8 cellular contexts compared by ENCODE assay signal in the genomic region with DNA sequence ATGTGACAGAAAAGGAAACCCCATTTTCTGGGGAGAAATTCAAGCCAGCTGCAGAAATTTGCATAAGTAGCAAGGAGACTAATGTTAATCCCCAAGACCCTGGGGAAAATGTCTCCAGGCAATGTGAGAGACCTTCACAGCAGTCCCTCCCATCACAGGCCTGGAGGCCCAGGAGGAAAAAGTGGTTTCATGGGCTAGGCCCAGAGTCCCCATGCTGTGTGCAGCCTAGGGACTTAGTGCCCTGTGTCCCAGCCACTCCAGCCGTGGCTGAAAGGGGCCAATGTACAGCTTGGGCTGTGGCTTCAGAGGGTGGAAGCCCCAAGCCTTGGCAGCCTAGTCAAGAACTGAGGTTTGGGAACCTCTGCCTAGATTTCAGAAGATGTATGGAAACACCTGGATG. TPM values are rescaled to one million over a fixed set of nuclear protein-coding genes. Genes with fewer than 3 reads are reported as not detected.
A peak's percentile ranks its signal among the peaks of the same experiment; 100 is the strongest.
DNase-seq lines count a peak whose midpoint lies in the region; ATAC-seq, FAIRE-seq and TF ChIP-seq lines count a peak whose summit lies in the region.
"Not testable (repeated sequence)": the region's sequence is repeated elsewhere in the genome, so short reads cannot be mapped to it uniquely, and the experiment has no call there.

No MANE protein-coding gene starts in this region.

- not testable (repeated sequence) for H3K4me3 ChIP-seq in A673 (ENCODE audit: low read depth, low read length, poor library complexity, severe bottlenecking); HEK293 (ENCODE audit: low read depth, low read length); K562; HepG2 (replicated peaks in 1 of 3; ENCODE audit: insufficient read depth in 1 of 3, low read depth in 2 of 3, low read length in 3 of 3)

- DNase-seq in A673 (ENCODE audit: low spot score): peak; percentile 40
- DNase-seq in NAMALWA (ENCODE audit: low spot score): peak; percentile 17
- DNase-seq in activated B cell treated with CpG ODN at 0.5 μM for 24 hours; K562 (ENCODE audit: extremely low read depth in 1 of 4, low spot score in 3 of 4); HepG2 (ENCODE audit: low spot score): not testable (repeated sequence)
- DNase-seq in stimulated activated naive CD8-positive, alpha-beta T cell treated with anti-CD3 and anti-CD28 coated beads, Interleukin-15, Interleukin-2, amounts not matched to agents 100 U/mL and 50 U/mL, for 24 hours: peak; percentile 29

- H2AFZ ChIP-seq in K562 (ENCODE audit: low read depth, low read length); HepG2 (ENCODE audit: low read length): not testable (repeated sequence)

- H3K27me3 Mint-ChIP-seq in activated B cell treated with CpG ODN at 0.5 μM for 24 hours; stimulated activated memory B cell treated with anti-CD40 and anti-IgM and Interleukin-4, amounts not matched to agents 10 μg/mL and 1 μg/mL and 100 μg/mL, for 72 hours: not testable (repeated sequence)

- TF ChIP-seq RAD21 in K562 (CRISPR knock-in tag; conservative IDR thresholded peaks at IDR 0.05 in 1 of 2, IDR thresholded peaks at IDR 0.05 in 1 of 2); HepG2 (CRISPR knock-in tag; IDR thresholded peaks at IDR 0.05): not testable (repeated sequence)

- H4K20me1 ChIP-seq in K562 (replicated peaks; ENCODE audit: control insufficient read depth, insufficient read depth, low read length); HepG2 (ENCODE audit: insufficient read depth, low read length): not testable (repeated sequence)

- H3K9ac ChIP-seq in K562 (ENCODE audit: insufficient read depth in 1 of 2, low read depth in 2 of 2, low read length in 2 of 2); HepG2 (ENCODE audit: insufficient read depth, low read depth, low read length): not testable (repeated sequence)

- peak; percentile 19 for ATAC-seq in activated B cell treated with CpG ODN at 0.5 μM for 24 hours (ENCODE audit: low read depth)
- ATAC-seq in K562; HepG2; stimulated activated memory B cell treated with anti-CD40 and anti-IgM and Interleukin-4, amounts not matched to agents 10 μg/mL and 1 μg/mL and 100 μg/mL, for 72 hours; stimulated activated naive CD8-positive, alpha-beta T cell treated with anti-CD3 and anti-CD28 coated beads, Interleukin-15, Interleukin-2, amounts not matched to agents 100 U/mL and 50 U/mL, for 24 hours: not testable (repeated sequence)

- WGBS in K562 (ENCODE audit: insufficient coverage, low coverage, missing lambda C conversion rate): 78% methylated on average over 1 of the region's 1 CpG
- 25% methylated on average over 1 of the region's 1 CpG for WGBS in HepG2 (ENCODE audit: low lambda C conversion rate)

- not testable (repeated sequence) for H3K79me2 ChIP-seq in K562 (ENCODE audit: control insufficient read depth, insufficient read depth, low read length); HepG2 (ENCODE audit: insufficient read depth, low read length)

- intact Hi-C loops in A673 (cut with micrococcal nuclease; ENCODE audit: unreplicated experiment); HepG2 (cut with micrococcal nuclease; ENCODE audit: unreplicated experiment): not testable (repeated sequence)
- intact Hi-C loops in activated B cell treated with CpG ODN at 0.5 μM for 24 hours (cut with micrococcal nuclease): loop anchor here (2.0 kb wide), 1 partner anchor 17 kb away; no protein-coding TSS in a partner anchor
- intact Hi-C loops in K562 (cut with micrococcal nuclease): loop anchor here (10.0 kb wide), 1 partner anchor 113 kb away; no protein-coding TSS in a partner anchor

- not testable (repeated sequence) for TF ChIP-seq POLR2A in K562 (conservative IDR thresholded peaks at IDR 0.05); HepG2 (IDR thresholded peaks at IDR 0.05; ENCODE audit: insufficient read depth in 1 of 2, low read depth in 2 of 2, low read length in 2 of 2)

- BruUV-seq in A673 (replicated peaks; lab: Mats Ljungman, UMichigan); K562 (replicated peaks; lab: Mats Ljungman, UMichigan); HepG2 (replicated peaks; lab: Mats Ljungman, UMichigan): not testable (repeated sequence)

- H3K9me3 Mint-ChIP-seq in activated B cell treated with CpG ODN at 0.5 μM for 24 hours: peaks cover 13% of the 10 kb centered on the region
- not testable (repeated sequence) for H3K9me3 Mint-ChIP-seq in stimulated activated memory B cell treated with anti-CD40 and anti-IgM and Interleukin-4, amounts not matched to agents 10 μg/mL and 1 μg/mL and 100 μg/mL, for 72 hours

- not testable (repeated sequence) for H3K36me3 ChIP-seq in A673 (ENCODE audit: insufficient read depth, low read length, poor library complexity, severe bottlenecking); HEK293 (ENCODE audit: control insufficient read depth in 2 of 2, insufficient read depth in 1 of 2, low read length in 2 of 2); K562 (ENCODE audit: control insufficient read depth, insufficient read depth, low read length); HepG2 (replicated peaks in 1 of 2; ENCODE audit: control insufficient read depth in 1 of 2, insufficient read depth in 2 of 2, low read length in 2 of 2)

- H3K27ac Mint-ChIP-seq in activated B cell treated with CpG ODN at 0.5 μM for 24 hours: peak overlapping the region; percentile 74
- peak overlapping the region; percentile 71 for H3K27ac Mint-ChIP-seq in stimulated activated memory B cell treated with anti-CD40 and anti-IgM and Interleukin-4, amounts not matched to agents 10 μg/mL and 1 μg/mL and 100 μg/mL, for 72 hours

- TF ChIP-seq CTCF in A673 (conservative IDR thresholded peaks at IDR 0.05; ENCODE audit: low read depth, low read length); HEK293 (tag by site-specific recombination; IDR thresholded peaks at IDR 0.05); activated B cell treated with CpG ODN at 0.5 μM for 24 hours (IDR thresholded peaks at IDR 0.05); K562 (IDR thresholded peaks at IDR 0.05 in 2 of 3, conservative IDR thresholded peaks at IDR 0.05 in 1 of 3; ENCODE audit: insufficient read depth in 2 of 3, low read depth in 1 of 3, low read length in 3 of 3); HepG2 (CRISPR knock-in tag; IDR thresholded peaks at IDR 0.05): not testable (repeated sequence)

- H3K27ac ChIP-seq in A673 (ENCODE audit: low read depth, low read length, poor library complexity, severe bottlenecking); HEK293 (ENCODE audit: extremely low read depth, low read depth, low read length); K562 (ENCODE audit: extremely low read depth, low read depth, low read length); HepG2 (ENCODE audit: extremely low read length, insufficient read depth, low read length): not testable (repeated sequence)

- POLR2A ChIA-PET in A673 (lab: Charles Lee; ENCODE audit: low non-redundant PET); HEK293 (lab: Yijun Ruan, JAX); K562 (lab: Yijun Ruan, JAX); HepG2 (lab: Yijun Ruan, JAX): not testable (repeated sequence)
- POLR2A ChIA-PET in activated B cell treated with CpG ODN at 0.5 μM for 24 hours (lab: Charles Lee): interaction anchor here (1.2 kb wide), 1 partner anchor 28 kb away, joined by 3 read pairs; no protein-coding TSS in a partner anchor

- TF ChIP-seq EP300 in K562 (IDR thresholded peaks at IDR 0.05; ENCODE audit: low read length); HepG2 (IDR thresholded peaks at IDR 0.05; ENCODE audit: low read depth in 2 of 2, low read length in 2 of 2); HepG2 (CRISPR knock-in tag; IDR thresholded peaks at IDR 0.05; ENCODE audit: borderline replicate concordance): not testable (repeated sequence)

- peaks cover 88% of the 10 kb centered on the region for H3K4me1 Mint-ChIP-seq in activated B cell treated with CpG ODN at 0.5 μM for 24 hours
- peaks cover 81% of the 10 kb centered on the region for H3K4me1 Mint-ChIP-seq in stimulated activated memory B cell treated with anti-CD40 and anti-IgM and Interleukin-4, amounts not matched to agents 10 μg/mL and 1 μg/mL and 100 μg/mL, for 72 hours

- H3K4me3 Mint-ChIP-seq in activated B cell treated with CpG ODN at 0.5 μM for 24 hours: peak overlapping the region; percentile 4
- H3K4me3 Mint-ChIP-seq in stimulated activated memory B cell treated with anti-CD40 and anti-IgM and Interleukin-4, amounts not matched to agents 10 μg/mL and 1 μg/mL and 100 μg/mL, for 72 hours: not testable (repeated sequence)

- not testable (repeated sequence) for H3K9me1 ChIP-seq in K562 (ENCODE audit: control insufficient read depth, insufficient read depth, low read length)

- H3K4me1 ChIP-seq in A673 (ENCODE audit: insufficient read depth, low read length, poor library complexity, severe bottlenecking): peaks cover 26% of the 10 kb centered on the region
- not testable (repeated sequence) for H3K4me1 ChIP-seq in HEK293 (ENCODE audit: control insufficient read depth, insufficient read depth, low read length); HepG2 (ENCODE audit: insufficient read depth, low read length)
- peaks cover 7 to 10% of the 10 kb centered on the region in 2 experiments; a peak in 4 of 5 replicates for H3K4me1 ChIP-seq in K562 (replicated peaks in 1 of 2; ENCODE audit: control insufficient read depth in 2 of 2, insufficient read depth in 2 of 2, low read length in 2 of 2)

- H3K9me3 ChIP-seq in A673 (ENCODE audit: low read depth, low read length, poor library complexity, severe bottlenecking); HEK293 (ENCODE audit: control insufficient read depth, insufficient read depth, low read depth, low read length); K562 (replicated peaks; ENCODE audit: control insufficient read depth, insufficient read depth, low read depth, low read length); HepG2 (ENCODE audit: low read length): not testable (repeated sequence)

- FAIRE-seq in K562 (lab: Jason Lieb, UNC); HepG2 (lab: Jason Lieb, UNC): not testable (repeated sequence)

- H3K27me3 ChIP-seq in A673 (replicated peaks; ENCODE audit: insufficient read depth, low read depth, low read length, poor library complexity); K562 (ENCODE audit: control insufficient read depth in 2 of 2, insufficient read depth in 2 of 2, low read length in 2 of 2): not testable (repeated sequence)
- peaks cover 0 to 10% of the 10 kb centered on the region in 2 experiments; a peak in 4 of 5 replicates for H3K27me3 ChIP-seq in HepG2 (ENCODE audit: control insufficient read depth in 1 of 2, insufficient read depth in 2 of 2, low read length in 2 of 2)

- peaks cover 63% of the 10 kb centered on the region for H3K36me3 Mint-ChIP-seq in activated B cell treated with CpG ODN at 0.5 μM for 24 hours (ENCODE audit: low read depth)
- H3K36me3 Mint-ChIP-seq in stimulated activated memory B cell treated with anti-CD40 and anti-IgM and Interleukin-4, amounts not matched to agents 10 μg/mL and 1 μg/mL and 100 μg/mL, for 72 hours: peaks cover 57% of the 10 kb centered on the region

- in situ Hi-C loops in K562 (cut with MboI); HepG2 (cut with HindIII; ENCODE audit: extremely low pct_ligation_motif_present, low pct_unique_long_range_greater_than_20kb): not testable (repeated sequence)

- CTCF ChIA-PET in A673 (lab: Charles Lee); HEK293 (lab: Yijun Ruan, JAX); K562 (lab: Yijun Ruan, JAX; ENCODE audit: low intra/inter-chr PET ratio); HepG2 (lab: Yijun Ruan, JAX; ENCODE audit: low intra/inter-chr PET ratio, low total read pairs): not testable (repeated sequence)
- CTCF ChIA-PET in activated B cell treated with CpG ODN at 0.5 μM for 24 hours (lab: Charles Lee): interaction anchor here (1.8 to 11.2 kb wide), 2 partner anchors 51 to 53 kb away, joined by 4 to 206 read pairs; no protein-coding TSS in a partner anchor

- not testable (repeated sequence) for H3K4me2 ChIP-seq in K562 (ENCODE audit: insufficient read depth, low read length); HepG2 (ENCODE audit: low read depth, low read length)

RNA-seq across cellular contexts. Expression of gene ST3GAL5, which starts 7.0 kb away (rescaled TPM):
- total RNA-seq in A673 (2021) (25.3 and 27.1 TPM in 2 replicates), activated B cell treated with CpG ODN at 0.5 μM for 24 hours (56.4 and 70.7 TPM in 2 replicates), K562 (2014; rRNA removed) (4.1 and 6.3 TPM in 2 replicates), K562 (2014; rRNA removed; fragmentation: Illumina TruSeq; extraction: Trizol) (4.4 and 4.9 TPM in 2 replicates), K562 (2015; rRNA removed; fragmentation: Illumina TruSeq; extraction: Trizol) (2.9 and 3.6 TPM in 2 replicates), K562 (2021) (4.0 and 4.2 TPM in 2 replicates), HepG2 (2016; rRNA removed; fragmentation: Illumina TruSeq; extraction: Trizol) (1.3 TPM in 2 replicates)
- 39.5 and 67.1 TPM in 2 replicates for total RNA-seq in K562 (2011; cell fraction: chromatin; rRNA removed; ENCODE audit: low replicate concordance)
- total RNA-seq in K562 (2011; cell fraction: nucleolus; rRNA removed): 22.7 and 28.6 TPM in 2 replicates
- total RNA-seq in K562 (2011; cell fraction: nucleoplasm; rRNA removed): 36.4 and 54.3 TPM in 2 replicates
- polyA plus RNA-seq in K562 (2011; rRNA removed) (7.9 and 10.0 TPM in 2 replicates), K562 (2014; fragmentation: Illumina TruSeq; extraction: Trizol) (3.5 and 4.1 TPM in 2 replicates), K562 (2014; fragmentation: Nextera tagmentation; extraction: Ambion mirVana) (1 to 10 TPM; 1.6 to 1.8 TPM), K562 (2014; rRNA removed) (3.1 and 4.4 TPM in 2 replicates), HepG2 (2011; rRNA removed) (2.0 and 2.1 TPM in 2 replicates)
- polyA plus RNA-seq in K562 (2011; cell fraction: cytosol; rRNA removed): 2.8 and 4.2 TPM in 2 replicates
- polyA plus RNA-seq in K562 (2011; cell fraction: nucleus; rRNA removed): 7.7 and 8.6 TPM in 2 replicates
- polyA plus RNA-seq in K562 (2012): 2.7 and 8.7 TPM in 2 replicates
- 11.3 and 14.3 TPM in 2 replicates for polyA minus RNA-seq in K562 (2011; rRNA and poly(A)+ RNA removed)
- 2.3 and 3.1 TPM in 2 replicates for polyA minus RNA-seq in K562 (2011; cell fraction: cytosol; rRNA and poly(A)+ RNA removed)
- 6.5 and 12.1 TPM in 2 replicates for polyA minus RNA-seq in K562 (2011; cell fraction: nucleus; rRNA and poly(A)+ RNA removed)
- 1.4 and 2.7 TPM in 2 replicates for total RNA-seq in HepG2 (2016; cell fraction: cytosol; rRNA removed; fragmentation: Illumina TruSeq; extraction: Trizol; ENCODE audit: low read depth)
- total RNA-seq in HepG2 (2016; cell fraction: insoluble cytoplasmic fraction; rRNA removed; fragmentation: Illumina TruSeq; extraction: Trizol): 1.3 and 1.4 TPM in 2 replicates
- total RNA-seq in HepG2 (2016; cell fraction: membrane; rRNA removed; fragmentation: Illumina TruSeq; extraction: Trizol): 3.0 and 3.4 TPM in 2 replicates
- 1.9 and 2.0 TPM in 2 replicates for total RNA-seq in HepG2 (2016; cell fraction: nucleus; rRNA removed; fragmentation: Illumina TruSeq; extraction: Trizol)
- 0.91 and 1.9 TPM in 2 replicates for polyA plus RNA-seq in HepG2 (2011; cell fraction: cytosol; rRNA removed)
- 1.2 and 1.9 TPM in 2 replicates for polyA plus RNA-seq in HepG2 (2011; cell fraction: nucleus; rRNA removed)
- polyA plus RNA-seq in HepG2 (2012): 1.2 and 1.4 TPM in 2 replicates
- polyA plus RNA-seq in HepG2 (2016; cell fraction: cytosol; fragmentation: Illumina TruSeq; extraction: Trizol; ENCODE audit: low read depth): 2.0 and 2.2 TPM in 2 replicates
- 1.2 and 1.5 TPM in 2 replicates for polyA plus RNA-seq in HepG2 (2016; cell fraction: insoluble cytoplasmic fraction; fragmentation: Illumina TruSeq; extraction: Trizol; ENCODE audit: low read depth)
- 1.9 and 2.8 TPM in 2 replicates for polyA plus RNA-seq in HepG2 (2016; cell fraction: membrane; fragmentation: Illumina TruSeq; extraction: Trizol; ENCODE audit: low read depth)
- polyA plus RNA-seq in HepG2 (2016; cell fraction: nucleus; fragmentation: Illumina TruSeq; extraction: Trizol; ENCODE audit: insufficient read depth, low read depth): 2.6 and 2.7 TPM in 2 replicates
- 1.2 and 2.0 TPM in 2 replicates for polyA minus RNA-seq in HepG2 (2011; rRNA and poly(A)+ RNA removed; ENCODE audit: low replicate concordance)
- polyA minus RNA-seq in HepG2 (2011; cell fraction: cytosol; rRNA and poly(A)+ RNA removed): 0.97 and 1.6 TPM in 2 replicates
- polyA minus RNA-seq in HepG2 (2011; cell fraction: nucleus; rRNA and poly(A)+ RNA removed): 5.7 and 6.5 TPM in 2 replicates
